ENCODE assay signal across 14 cellular contexts in genomic region chr16:8946544-8946943, GRCh38. TPM values are rescaled to one million over a fixed set of nuclear protein-coding genes. Genes with fewer than 3 reads are reported as not detected.
DNase-seq lines count a peak whose midpoint lies in the region; ATAC-seq and TF ChIP-seq lines count a peak whose summit lies in the region.
"Had no signal": no experiment of that assay in that cellular context is flagged by ENCODE, and none has a peak within 500 bp of the region (broad histone marks: within the 10 kb centered on the region; RNA-seq: fewer than 3 reads in every experiment).

No MANE protein-coding gene starts in this region.

- intact Hi-C loops in posterior vena cava (cut with DNase I) = no loop called here

- peaks cover 100% of the 10 kb centered on the region for H3K79me2 ChIP-seq in SK-N-SH (ENCODE audit: insufficient read depth)

- no peak overlapping the region for H2AFZ ChIP-seq in SK-N-SH (ENCODE audit: low read depth)

- TF ChIP-seq CTCF in SK-N-SH (IDR thresholded peaks at IDR 0.05) = no peak
- 0 out of 2 replicates have a peak, but pooled peaks have one; percentile 8 for TF ChIP-seq CTCF in WERI-Rb-1 (IDR thresholded peaks at IDR 0.05; ENCODE audit: low read depth, low read length)

- H3K9me3 ChIP-seq in SK-N-SH (no peaks in the 10 kb centered on the region), WERI-Rb-1 (ENCODE audit: severe bottlenecking) (no peaks in the 10 kb centered on the region)

- CTCF ChIA-PET in SK-N-SH (lab: Yijun Ruan, JAX) = interaction anchor here (1.0 to 7.4 kb wide), 4 partner anchors 11 to 87 kb away, joined by 3 to 59 read pairs (median 10); no protein-coding TSS in a partner anchor

- POLR2A ChIA-PET in SK-N-SH (lab: Yijun Ruan, JAX) = no interaction called here

- H3K4me1 ChIP-seq in SK-N-SH (ENCODE audit: control insufficient read depth in 1 of 2, insufficient read depth in 2 of 2, low read depth in 1 of 2, low read length in 1 of 2) = peaks cover 14 to 36% of the 10 kb centered on the region in 2 experiments; a peak in 2 of 4 replicates

- H3K4me2 ChIP-seq in SK-N-SH = no peak overlapping the region

- H3K36me3 ChIP-seq in SK-N-SH (replicated peaks in 1 of 2; ENCODE audit: control insufficient read depth in 1 of 2, insufficient read depth in 2 of 2, low read length in 1 of 2) (no peaks in the 10 kb centered on the region), WERI-Rb-1 (peaks cover 3% of the 10 kb centered on the region; the same call in 1 of the 2 replicates)

- no peak overlapping the region for H3K4me3 ChIP-seq in SK-N-SH (ENCODE audit: low read depth in 2 of 2, low read length in 1 of 2)
- H3K4me3 ChIP-seq in WERI-Rb-1 (ENCODE audit: low read depth, low read length) = no peak overlapping the region
- H3K4me3 ChIP-seq: SK-N-MC had no signal

- H3K27me3 ChIP-seq in SK-N-SH (ENCODE audit: insufficient read depth) (no peaks in the 10 kb centered on the region), WERI-Rb-1 (ENCODE audit: insufficient read depth, low read depth, severe bottlenecking) (no peaks in the 10 kb centered on the region)

- 0 out of 2 replicates have a peak, but pooled peaks have one; percentile 13 for TF ChIP-seq RAD21 in SK-N-SH (IDR thresholded peaks at IDR 0.05; ENCODE audit: low read length)

- WGBS in SK-N-SH (ENCODE audit: low lambda C conversion rate) = 87% methylated on average over 6 of the region's 6 CpGs

- H4K20me1 ChIP-seq in SK-N-SH (ENCODE audit: insufficient read depth) = peaks cover 100% of the 10 kb centered on the region

- H3K9ac ChIP-seq in SK-N-SH = no peak overlapping the region

- TF ChIP-seq EP300 in SK-N-SH (IDR thresholded peaks at IDR 0.05; ENCODE audit: borderline replicate concordance in 1 of 2, low read depth in 1 of 2, low read length in 1 of 2) = no peak

- no peak for DNase-seq in SK-N-SH
- peak; percentile 38 for DNase-seq in WERI-Rb-1
- DNase-seq in posterior vena cava (ENCODE audit: low spot score) = peak; percentile 43
- no peak for DNase-seq in hypothalamus (lab: John Stamatoyannopoulos, UW)
- DNase-seq in KG1 (lab: John Stamatoyannopoulos, UW) = no peak
- DNase-seq in GM03348 (ENCODE audit: low spot score) = no peak
- DNase-seq: activated T-cell treated with anti-CD3 and anti-CD28 coated beads, Interleukin-2, amount 50 U/mL, for 1 hour; islet precursor cell; retina; stimulated activated CD4-positive, alpha-beta T cell treated with anti-CD3 and anti-CD28 coated beads, Interleukin-2, amount 100 ng/mL, for 48 hours had no signal

- H3F3A ChIP-seq in SK-N-SH (replicated peaks; ENCODE audit: insufficient read depth) = peaks cover 3% of the 10 kb centered on the region

- ATAC-seq in SK-N-SH treated with all-trans-retinoic acid at 6 μM for 48 hours (no peak), HG02938 (IDR thresholded peaks at IDR 0.05; ENCODE audit: unreplicated experiment) (peak; percentile 44)
- ATAC-seq: stimulated activated effector memory CD8-positive, alpha-beta T cell treated with anti-CD3 and anti-CD28 coated beads, Interleukin-12 subunit alpha, Interleukin-12 subunit beta, amount 100 ng/mL, for 72 hours had no signal

- H3K9me2 ChIP-seq in SK-N-SH = no peaks in the 10 kb centered on the region

- H3K27ac ChIP-seq in SK-N-SH (ENCODE audit: low read depth in 2 of 2, low read length in 1 of 2) (no peak overlapping the region), WERI-Rb-1 (no peak overlapping the region)
- H3K27ac ChIP-seq: SK-N-MC had no signal

TF ChIP-seq in SK-N-SH, 30 proteins besides CTCF, POLR2A, EP300 and RAD21 (continues in another document):
- TF ChIP-seq GABPA (IDR thresholded peaks at IDR 0.05; ENCODE audit: low read depth) (no peak), FOXM1 (IDR thresholded peaks at IDR 0.05; ENCODE audit: low read depth) (no peak), MAX (IDR thresholded peaks at IDR 0.05; ENCODE audit: low read depth) (no peak), USF2 (IDR thresholded peaks at IDR 0.05; ENCODE audit: borderline replicate concordance, low read depth, low read length) (no peak), SMC3 (IDR thresholded peaks at IDR 0.05; ENCODE audit: low read depth, low read length) (no peak), RFX5 (IDR thresholded peaks at IDR 0.05; ENCODE audit: low read length) (no peak), MEF2A (IDR thresholded peaks at IDR 0.05; ENCODE audit: borderline replicate concordance, low read depth) (no peak), ZBTB33 (IDR thresholded peaks at IDR 0.05; ENCODE audit: borderline replicate concordance, low read depth) (no peak), JUND (IDR thresholded peaks at IDR 0.05) (no peak), TAF1 (IDR thresholded peaks at IDR 0.05; ENCODE audit: borderline replicate concordance, low read depth, low read length) (no peak), RCOR1 (IDR thresholded peaks at IDR 0.05; ENCODE audit: low read length) (no peak), GATA2 (CRISPR knock-in tag; IDR thresholded peaks at IDR 0.05) (no peak), CHD2 (IDR thresholded peaks at IDR 0.05; ENCODE audit: low read length, partially characterized antibody) (no peak)

TF ChIP-seq in SK-N-SH treated with all-trans-retinoic acid at 6 μM for 48 hours, 23 proteins besides CTCF, POLR2A, EP300 and RAD21:
- TF ChIP-seq CREB5 (CRISPR knock-in tag; IDR thresholded peaks at IDR 0.05; ENCODE audit: low read depth) (no peak), ISL1 (CRISPR knock-in tag; IDR thresholded peaks at IDR 0.05) (no peak), OSR1 (CRISPR knock-in tag; IDR thresholded peaks at IDR 0.05) (no peak), ZC3H10 (CRISPR knock-in tag; IDR thresholded peaks at IDR 0.05) (no peak), ZFP30 (CRISPR knock-in tag; IDR thresholded peaks at IDR 0.05) (no peak), TCF4 (CRISPR knock-in tag; IDR thresholded peaks at IDR 0.05; ENCODE audit: borderline replicate concordance) (no peak), ZNF8 (CRISPR knock-in tag; IDR thresholded peaks at IDR 0.05) (no peak), GLIS3 (CRISPR knock-in tag; IDR thresholded peaks at IDR 0.05) (no peak), ARNTL (CRISPR knock-in tag; IDR thresholded peaks at IDR 0.05; ENCODE audit: borderline replicate concordance, low read depth) (no peak), CSRNP3 (CRISPR knock-in tag; IDR thresholded peaks at IDR 0.05) (no peak), ZFP3 (CRISPR knock-in tag; IDR thresholded peaks at IDR 0.05) (no peak), TOX (CRISPR knock-in tag; IDR thresholded peaks at IDR 0.05; ENCODE audit: borderline replicate concordance) (no peak), SNAI2 (CRISPR knock-in tag; IDR thresholded peaks at IDR 0.05) (no peak)

RNA-seq across cellular contexts. Expression of gene USP7, which starts 17.2 kb away (rescaled TPM):
- 8.4 and 8.6 TPM in 2 replicates for polyA plus RNA-seq in SK-N-SH (2012; rRNA removed)
- 11.0 and 13.7 TPM in 2 replicates for polyA plus RNA-seq in SK-N-SH (2012; cell fraction: cytosol; rRNA removed)
- polyA plus RNA-seq in SK-N-SH (2012; cell fraction: nucleus; rRNA removed) = 24.5 and 33.7 TPM in 2 replicates
- 10 to 100 TPM; 72.2 to 82.7 TPM for total RNA-seq in posterior vena cava

Comparison
In these comparisons a context has a peak if more than half of its experiments do, and no peak if none do; other contexts are left out.
1. DNase-seq: peak in WERI-Rb-1 (single experiment) and posterior vena cava (single experiment); none in SK-N-SH (single experiment), hypothalamus (0 of 51), KG1 (single experiment) and GM03348 (single experiment).